In the genomic region with DNA sequence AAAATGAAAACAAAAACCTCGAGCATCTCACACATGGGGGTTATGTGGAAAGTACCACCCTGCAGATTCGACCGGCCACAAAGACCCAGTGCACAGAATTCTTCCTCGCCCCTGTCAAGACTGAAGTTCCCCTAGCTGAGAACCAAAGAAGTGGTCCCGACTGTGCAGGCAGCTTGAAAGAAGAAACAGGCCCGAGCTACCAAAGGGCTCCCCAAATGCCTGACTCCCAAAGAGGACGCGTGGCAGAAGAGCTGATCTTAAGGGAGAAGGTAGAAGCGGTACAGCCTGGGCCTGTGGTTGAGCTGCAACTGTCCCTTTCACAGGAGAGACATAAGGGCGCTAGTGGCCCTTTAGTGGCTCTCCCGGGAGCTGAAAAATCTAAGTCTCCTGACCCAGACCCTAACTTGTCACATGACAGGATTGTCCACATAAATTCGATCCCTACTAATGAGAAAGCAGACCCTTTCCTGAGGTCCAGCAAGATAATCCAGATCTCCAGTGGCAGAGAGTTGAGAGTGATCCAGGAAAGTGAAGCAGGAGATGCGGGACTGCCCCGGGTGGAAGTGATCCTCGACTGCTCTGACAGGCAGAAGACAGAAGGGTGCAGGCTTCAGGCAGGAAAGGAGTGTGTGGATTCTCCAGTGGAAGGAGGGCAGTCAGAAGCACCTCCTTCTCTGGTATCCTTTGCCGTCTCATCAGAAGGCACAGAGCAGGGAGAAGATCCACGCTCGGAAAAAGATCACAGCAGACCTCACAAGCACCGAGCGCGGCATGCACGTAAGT, we compare ENCODE assay signal across 11 cellular contexts.
A peak's percentile ranks its signal among the peaks of the same experiment; 100 is the strongest.
DNase-seq lines count a peak whose midpoint lies in the region; TF ChIP-seq lines count a peak whose summit lies in the region.
"Had no signal": no experiment of that assay in that cellular context is flagged by ENCODE, and none has a peak within 500 bp of the region (broad histone marks: within the 10 kb centered on the region; RNA-seq: fewer than 3 reads in every experiment).

No MANE protein-coding gene starts in this region.

- no peaks in the 10 kb centered on the region for H3K9me3 ChIP-seq in stomach smooth muscle (ENCODE audit: control insufficient read depth in 2 of 2, low read length in 2 of 2)

- peaks cover 27% of the 10 kb centered on the region for H3K4me1 ChIP-seq in stomach smooth muscle (ENCODE audit: control insufficient read depth, insufficient read depth, low read length)

- peaks cover 22 to 30% of the 10 kb centered on the region in 2 donors for H3K36me3 ChIP-seq in stomach smooth muscle (ENCODE audit: control insufficient read depth in 2 of 2, insufficient read depth in 2 of 2, low read length in 2 of 2)

- DNase-seq in HCEC 1CT (peak; percentile 71), choroid plexus epithelial cell (ENCODE audit: low read depth) (peak; percentile 17), lower leg skin (ENCODE audit: low spot score in 2 of 2) (no peak), COLO668 (lab: John Stamatoyannopoulos, UW; ENCODE audit: unreplicated experiment) (no peak)
- no peak for DNase-seq in activated CD8-positive, alpha-beta memory T cell treated with anti-CD3 and anti-CD28 coated beads for 24 hours
- no peak for DNase-seq in stimulated activated CD4-positive, alpha-beta T cell treated with anti-CD3 and anti-CD28 coated beads, Interleukin-12 subunit alpha, Interleukin-12 subunit beta, amount 100 ng/mL, for 4 hours
- no peak for DNase-seq in activated naive CD4-positive, alpha-beta T cell treated with Interleukin-2 at 50 U/mL for 16 hours
- DNase-seq: activated naive CD4-positive, alpha-beta T cell treated with anti-CD3 and anti-CD28 coated beads for 36 hours; NCI-H2227 treated with DMSO at 0.1 percent for 48 hours; stimulated activated naive CD4-positive, alpha-beta T cell treated with Interleukin-2 at 50 U/mL for 16 hours had no signal

- no peaks in the 10 kb centered on the region for H3K27me3 ChIP-seq in stomach smooth muscle (ENCODE audit: control insufficient read depth in 1 of 2, insufficient read depth in 2 of 2, low read length in 2 of 2)

- TF ChIP-seq CTCF in choroid plexus epithelial cell (conservative IDR thresholded peaks at IDR 0.05; ENCODE audit: low read depth, low read length) (no peak), lower leg skin (IDR thresholded peaks at IDR 0.05) (no peak)

- 70 to 76% methylated on average over 22 of the region's 22 CpGs for WGBS in lower leg skin, 2 donors

- no peak for TF ChIP-seq POLR2A in lower leg skin (IDR thresholded peaks at IDR 0.05)

- H3K4me3 ChIP-seq in choroid plexus epithelial cell (ENCODE audit: low read depth, low read length) (peak overlapping the region; percentile 15), lower leg skin (ENCODE audit: low read depth, poor library complexity, severe bottlenecking) (peak overlapping the region; percentile 8), stomach smooth muscle (ENCODE audit: low read length in 2 of 2) (peak overlapping the region; percentile 84 to 92)

- H3K9ac ChIP-seq in stomach smooth muscle (ENCODE audit: low read length in 2 of 2), result peak overlapping the region; percentile 86 to 99

- H3K27ac ChIP-seq in stomach smooth muscle (ENCODE audit: low read length), result peak overlapping the region; percentile 97

- intact Hi-C loops in lower leg skin (cut with DNase I; ENCODE audit: low total_unique reads), result no loop called here

Comparison
In these comparisons a context has a peak if more than half of its experiments do, and no peak if none do; other contexts are left out.
1. DNase-seq: peak in HCEC 1CT (single experiment) and choroid plexus epithelial cell (single experiment); none in lower leg skin (0 of 2), COLO668 (single experiment), activated CD8-positive, alpha-beta memory T cell treated with anti-CD3 and anti-CD28 coated beads for 24 hours (single experiment), stimulated activated CD4-positive, alpha-beta T cell treated with anti-CD3 and anti-CD28 coated beads, Interleukin-12 subunit alpha, Interleukin-12 subunit beta, amount 100 ng/mL, for 4 hours (single experiment) and activated naive CD4-positive, alpha-beta T cell treated with Interleukin-2 at 50 U/mL for 16 hours (single experiment).
2. H3K4me3 ChIP-seq: peak in every context shown above with its lines; median percentile 88 in stomach smooth muscle; 15 in choroid plexus epithelial cell; 8 in lower leg skin.